22 cellular contexts compared by ENCODE assay signal in the genomic region with DNA sequence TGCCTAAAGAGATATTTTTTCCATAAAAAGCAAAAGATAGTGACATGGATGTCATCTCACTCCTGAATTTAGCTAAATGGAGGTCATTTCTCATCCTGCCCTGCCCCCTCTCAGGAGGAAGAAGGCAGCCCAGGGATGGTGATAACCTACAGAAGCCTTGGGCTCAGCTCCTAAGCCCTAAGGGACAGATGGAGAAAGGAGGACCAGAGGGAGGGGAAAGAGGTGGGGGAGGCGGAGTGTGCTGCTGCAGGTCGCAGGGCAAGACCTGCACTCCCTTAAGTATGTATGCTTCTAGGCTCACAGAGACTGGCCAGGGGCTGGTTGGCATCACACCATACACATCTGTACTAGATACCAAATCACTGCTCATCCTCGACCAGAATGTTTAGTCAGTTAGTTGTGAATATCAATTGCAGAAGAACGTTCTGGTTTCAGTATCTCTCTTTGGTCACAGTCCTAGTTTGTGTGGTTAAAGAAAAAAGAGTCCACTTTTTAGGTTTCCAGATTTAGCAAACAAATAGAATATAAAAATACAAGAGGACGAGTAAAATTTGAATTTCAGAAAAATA. TPM values are rescaled to one million over a fixed set of nuclear protein-coding genes. Genes with fewer than 3 reads are reported as not detected.
DNase-seq lines count a peak whose midpoint lies in the region; ATAC-seq and TF ChIP-seq lines count a peak whose summit lies in the region.
"Had no signal": no experiment of that assay in that cellular context is flagged by ENCODE, and none has a peak within 500 bp of the region (broad histone marks: within the 10 kb centered on the region; RNA-seq: fewer than 3 reads in every experiment).

No MANE protein-coding gene starts in this region.

- no peak overlapping the region for H3K27ac ChIP-seq in fibroblast of lung (ENCODE audit: insufficient read depth, low read length)
- no peak overlapping the region for H3K27ac ChIP-seq in spleen
- H3K27ac ChIP-seq: ascending aorta, RWPE1, sigmoid colon, uterus, VCaP had no signal

- H3K27me3 ChIP-seq in fibroblast of lung (ENCODE audit: control insufficient read depth, insufficient read depth, low read length) (no peaks in the 10 kb centered on the region), spleen (replicated peaks in 1 of 7) (no peaks in the 10 kb centered on the region)
- H3K27me3 ChIP-seq: ascending aorta, sigmoid colon, uterus had no signal

- H2AFZ ChIP-seq in fibroblast of lung (ENCODE audit: low read length) = peak overlapping the region; percentile 29

- H3K79me2 ChIP-seq in fibroblast of lung (ENCODE audit: control insufficient read depth, insufficient read depth, low read length) = no peaks in the 10 kb centered on the region

- H3K4me3 ChIP-seq in fibroblast of lung (replicated peaks in 1 of 4; ENCODE audit: control extremely low read depth in 1 of 4, insufficient read depth in 1 of 4, low read depth in 3 of 4, low read length in 4 of 4) = no peak overlapping the region
- no peak overlapping the region for H3K4me3 ChIP-seq in spleen
- H3K4me3 ChIP-seq: ascending aorta, sigmoid colon, uterus had no signal

- H3K4me2 ChIP-seq in fibroblast of lung (ENCODE audit: extremely low read depth, insufficient read depth, low read length) = no peak overlapping the region
- H3K4me2 ChIP-seq: SK-N-SH had no signal

- TF ChIP-seq POLR2A in spleen (IDR thresholded peaks at IDR 0.05) = no peak

- DNase-seq in NCI-H82 (lab: John Stamatoyannopoulos, UW) (peak; percentile 97), fibroblast of lung (ENCODE audit: low read depth in 2 of 2) (no peak), spleen (peak; percentile 11), NCI-H226 (no peak), NCI-H510A (lab: John Stamatoyannopoulos, UW) (no peak)
- DNase-seq: activated CD4-positive, alpha-beta T cell treated with anti-CD3 and anti-CD28 coated beads, Interleukin-2, amount 50 U/mL, for 1 hour; C1 segment of cervical spinal cord; central memory CD4-positive, alpha-beta T cell; dermis blood vessel endothelial cell; islet precursor cell; MM.1S; NCI-H187 treated with DMSO at 0.1 percent for 48 hours; sigmoid colon; SK-N-SH; T-helper 2 cell; uterus had no signal

- H3K4me1 ChIP-seq in fibroblast of lung (ENCODE audit: control insufficient read depth, extremely low read depth, insufficient read depth, low read length) = no peaks in the 10 kb centered on the region
- H3K4me1 ChIP-seq in spleen = no peaks in the 10 kb centered on the region
- H3K4me1 ChIP-seq: ascending aorta, sigmoid colon, uterus had no signal

- TF ChIP-seq CTCF in fibroblast of lung (conservative IDR thresholded peaks at IDR 0.05 in 1 of 2, IDR thresholded peaks at IDR 0.05 in 1 of 2; ENCODE audit: low read depth in 1 of 2, low read length in 2 of 2) = no peak
- no peak for TF ChIP-seq CTCF in spleen (IDR thresholded peaks at IDR 0.05 in 8 of 11, conservative IDR thresholded peaks at IDR 0.05 in 3 of 11)

- ATAC-seq in GM19395 (IDR thresholded peaks at IDR 0.05; ENCODE audit: unreplicated experiment) = peak; percentile 70
- ATAC-seq in GM19452 (IDR thresholded peaks at IDR 0.05; ENCODE audit: unreplicated experiment) = no peak
- ATAC-seq in GM21528 (IDR thresholded peaks at IDR 0.05; ENCODE audit: low FRiP score, unreplicated experiment) = no peak

- intact Hi-C loops in spleen (cut with DNase I; ENCODE audit: low total_unique reads) = no loop called here

- H3K9ac ChIP-seq in fibroblast of lung (ENCODE audit: insufficient read depth, low read length) = no peak overlapping the region
- H3K9ac ChIP-seq: SK-N-SH had no signal

- H3K9me3 ChIP-seq in fibroblast of lung (ENCODE audit: control insufficient read depth, insufficient read depth, low read depth, low read length) (no peaks in the 10 kb centered on the region), spleen (no peaks in the 10 kb centered on the region)
- H3K9me3 ChIP-seq: ascending aorta, sigmoid colon, SK-N-SH, uterus had no signal

- H4K20me1 ChIP-seq in fibroblast of lung (ENCODE audit: control insufficient read depth, extremely low read depth, insufficient read depth, low read length) = no peaks in the 10 kb centered on the region

- H3K36me3 ChIP-seq in fibroblast of lung (ENCODE audit: control insufficient read depth, insufficient read depth, low read length) (no peaks in the 10 kb centered on the region), spleen (no peaks in the 10 kb centered on the region)
- H3K36me3 ChIP-seq: ascending aorta, sigmoid colon, uterus had no signal

- 65 to 72% (median 68%) methylated on average over 5 of the region's 5 CpGs for WGBS in spleen, 5 donors

RNA-seq across cellular contexts. Expression of gene CDKN2AIPNL, which starts 18.4 kb away (rescaled TPM):
- total RNA-seq in fibroblast of lung (24.4 and 49.2 TPM in 2 replicates), spleen (10 to 100 TPM; 13.1 to 16.5 (median 14.2) TPM)
- polyA plus RNA-seq in fibroblast of lung (13.6 and 23.2 TPM in 2 replicates), spleen (10 to 100 TPM; 24.5 to 42.7 (median 30.8) TPM)
- polyA plus RNA-seq in fibroblast of lung (2012) = 16.0 and 29.0 TPM in 2 replicates
- 2.1 and 3.0 TPM in 2 replicates for polyA minus RNA-seq in fibroblast of lung (ENCODE audit: low replicate concordance)

RNA-seq across cellular contexts. Expression of gene UBE2B, which starts 58.7 kb away (rescaled TPM):
- total RNA-seq in fibroblast of lung = 24.4 and 31.9 TPM in 2 replicates
- 75.8 and 93.2 TPM in 2 replicates for polyA plus RNA-seq in fibroblast of lung
- polyA plus RNA-seq in fibroblast of lung (2012) = 77.7 and 93.8 TPM in 2 replicates
- 0.26 and 1.9 TPM in 2 replicates for polyA minus RNA-seq in fibroblast of lung (ENCODE audit: low replicate concordance)
- total RNA-seq in spleen = 100 to 1,000 TPM in 5 of 7 donors, 10 to 100 TPM in 2; 67.7 to 117 (median 102) TPM
- 100 to 1,000 TPM in 1 of 3 donors, 10 to 100 TPM in 2; 97.0 to 112 (median 98.7) TPM for polyA plus RNA-seq in spleen

Comparison
In these comparisons a context has a peak if more than half of its experiments do, and no peak if none do; other contexts are left out.
1. DNase-seq: peak in NCI-H82 (single experiment) and spleen (single experiment); none in fibroblast of lung (0 of 2), NCI-H226 (single experiment) and NCI-H510A (single experiment).